1 cellular context compared by ENCODE assay signal in genomic region chr3:146544013-146544928, GRCh38.
TF ChIP-seq lines count a peak whose summit lies in the region.

Gene PLSCR1 (minus strand): TSS chr3:146544607. CDS start chr3:146536552, 8,055 bp downstream.

TF ChIP-seq in GM12878, 131 proteins besides CTCF, POLR2A, EP300 and RAD21 (continued from another document):
- TF ChIP-seq CEBPZ (IDR thresholded peaks at IDR 0.05; ENCODE audit: low read depth, low read length) (no peak), CBX5 (IDR thresholded peaks at IDR 0.05; ENCODE audit: low read depth) (0 out of 2 replicates have a peak, but pooled peaks have one; percentile 64), CHD2 (IDR thresholded peaks at IDR 0.05; ENCODE audit: borderline replicate concordance, low read depth, low read length) (no peak), CREM (IDR thresholded peaks at IDR 0.05; ENCODE audit: low read depth) (peak; percentile 39; the same call in 1 of the 2 replicates), ETV6 (conservative IDR thresholded peaks at IDR 0.05 in 1 of 2, IDR thresholded peaks at IDR 0.05 in 1 of 2; ENCODE audit: borderline replicate concordance in 1 of 2, low read depth in 1 of 2) (peak in 1 of 2 experiments; percentile 89; a peak in 2 of 4 replicates), TCF3 (IDR thresholded peaks at IDR 0.05; ENCODE audit: borderline replicate concordance, insufficient read depth, low read depth, low read length) (peak; percentile 45; the same call in 1 of the 2 replicates), ATF2 (IDR thresholded peaks at IDR 0.05; ENCODE audit: low read length) (no peak), JUNB (IDR thresholded peaks at IDR 0.05) (no peak), YY1 (IDR thresholded peaks at IDR 0.05; ENCODE audit: low read depth, low read length) (peak; percentile 71), E2F8 (IDR thresholded peaks at IDR 0.05; ENCODE audit: low read depth, partially characterized antibody) (peak; percentile 85), CREB1 (IDR thresholded peaks at IDR 0.05; ENCODE audit: low read depth) (peak; percentile 61; the same call in 1 of the 2 replicates), EGR1 (IDR thresholded peaks at IDR 0.05; ENCODE audit: borderline replicate concordance in 1 of 2, low read depth in 2 of 2, low read length in 2 of 2) (peak in 1 of 2 experiments; percentile 65; a peak in 2 of 3 replicates), HDAC2 (IDR thresholded peaks at IDR 0.05) (0 out of 2 replicates have a peak, but pooled peaks have one; percentile 60), RB1 (IDR thresholded peaks at IDR 0.05; ENCODE audit: borderline replicate concordance) (peak; percentile 86; the same call in 1 of the 2 replicates), LARP7 (IDR thresholded peaks at IDR 0.05) (peak; percentile 70; the same call in 1 of the 2 replicates), SPI1 (IDR thresholded peaks at IDR 0.05; ENCODE audit: borderline replicate concordance, insufficient read depth, low read depth, low read length) (peak; percentile 53; the same call in 1 of the 2 replicates), IKZF1 (conservative IDR thresholded peaks at IDR 0.05) (peak; percentile 98), NR2F1 (conservative IDR thresholded peaks at IDR 0.05) (peak; percentile 75), REST (IDR thresholded peaks at IDR 0.05; ENCODE audit: low read depth, low read length) (no peak), BCL11A (IDR thresholded peaks at IDR 0.05; ENCODE audit: low read depth, low read length) (0 out of 2 replicates have a peak, but pooled peaks have one; percentile 7), EED (IDR thresholded peaks at IDR 0.05; ENCODE audit: low read depth) (peak; percentile 95), GABPA (IDR thresholded peaks at IDR 0.05; ENCODE audit: low read depth) (0 out of 2 replicates have a peak, but pooled peaks have one; percentile 43), ZNF207 (IDR thresholded peaks at IDR 0.05; ENCODE audit: borderline replicate concordance) (no peak), IRF4 (IDR thresholded peaks at IDR 0.05; ENCODE audit: low read depth, low read length) (0 out of 2 replicates have a peak, but pooled peaks have one; percentile 44), PBX3 (IDR thresholded peaks at IDR 0.05; ENCODE audit: insufficient replicate concordance, low read depth, low read length) (no peak), HDGF (IDR thresholded peaks at IDR 0.05) (peak; percentile 38; the same call in 1 of the 2 replicates), YBX1 (IDR thresholded peaks at IDR 0.05) (no peak), SREBF2 (IDR thresholded peaks at IDR 0.05; ENCODE audit: low read length) (no peak), NBN (IDR thresholded peaks at IDR 0.05) (no peak), WRNIP1 (IDR thresholded peaks at IDR 0.05; ENCODE audit: borderline replicate concordance, low read depth, low read length) (no peak), ZSCAN29 (IDR thresholded peaks at IDR 0.05) (no peak), MTA2 (IDR thresholded peaks at IDR 0.05; ENCODE audit: low read depth) (peak; percentile 27), POLR2AphosphoS5 (IDR thresholded peaks at IDR 0.05; ENCODE audit: low read length) (peak; percentile 63; the same call in 1 of the 2 replicates), SIN3A (IDR thresholded peaks at IDR 0.05; ENCODE audit: low read depth, low read length) (peak; percentile 26; the same call in 1 of the 2 replicates), RELA (IDR thresholded peaks at IDR 0.05; ENCODE audit: borderline replicate concordance, partially characterized antibody) (no peak), ZBTB11 (CRISPR knock-in tag; IDR thresholded peaks at IDR 0.05) (no peak), USF2 (IDR thresholded peaks at IDR 0.05; ENCODE audit: borderline replicate concordance, low read depth, low read length) (no peak), POLR2AphosphoS2 (IDR thresholded peaks at IDR 0.05; ENCODE audit: low read depth, low read length) (0 out of 2 replicates have a peak, but pooled peaks have one; percentile 32), CEBPB (IDR thresholded peaks at IDR 0.05; ENCODE audit: borderline replicate concordance in 1 of 2, low read depth in 2 of 2, low read length in 2 of 2) (no peak), PAX5 (IDR thresholded peaks at IDR 0.05; ENCODE audit: borderline replicate concordance, low read depth, low read length) (peak; percentile 39; the same call in 1 of the 2 replicates), PML (IDR thresholded peaks at IDR 0.05; ENCODE audit: low read length) (no peak), GATAD2B (conservative IDR thresholded peaks at IDR 0.05; ENCODE audit: low read depth) (peak; percentile 79), ASH2L (IDR thresholded peaks at IDR 0.05; ENCODE audit: borderline replicate concordance, low read depth) (peak; percentile 26; the same call in 1 of the 2 replicates), RUNX3 (IDR thresholded peaks at IDR 0.05; ENCODE audit: low read length) (peak; percentile 53), BHLHE40 (IDR thresholded peaks at IDR 0.05; ENCODE audit: borderline replicate concordance in 1 of 2, low read depth in 2 of 2, low read length in 1 of 2) (peak in 1 of 2 experiments; percentile 30; a peak in 2 of 4 replicates)
